ENCODE assay signal across 8 cellular contexts in the genomic region with DNA sequence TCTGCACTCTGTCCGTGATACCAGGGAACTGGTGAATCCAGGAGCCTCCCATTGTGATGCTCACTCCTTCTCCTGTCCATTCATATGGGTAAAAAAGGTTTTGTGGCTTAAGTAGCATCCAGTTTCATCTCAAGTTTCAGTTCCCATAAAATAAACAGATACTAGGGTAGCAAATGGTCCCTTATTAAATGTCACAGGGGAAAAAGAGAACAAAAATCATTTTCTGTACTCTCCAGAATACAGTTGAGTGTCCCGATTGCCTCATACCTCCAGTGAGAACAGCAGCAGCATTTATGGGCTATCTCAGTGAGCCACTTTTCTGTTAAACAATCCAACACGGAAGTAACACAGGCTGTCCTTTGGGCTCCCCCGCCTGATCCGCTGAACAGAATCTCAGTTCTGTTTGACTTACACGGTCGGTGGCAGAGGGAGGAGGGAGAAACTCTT.
DNase-seq lines count a peak whose midpoint lies in the region; ATAC-seq and TF ChIP-seq lines count a peak whose summit lies in the region.

No MANE protein-coding gene starts in this region.

- H3K4me1 Mint-ChIP-seq in CD4-positive, CD25-positive, alpha-beta regulatory T cell, result peaks cover 59 to 98% (median 84%) of the 10 kb centered on the region in 4 donors
- peaks cover 96% of the 10 kb centered on the region for H3K4me1 Mint-ChIP-seq in activated naive CD8-positive, alpha-beta T cell (ENCODE audit: low read depth)
- H3K4me1 Mint-ChIP-seq in natural killer cell treated with Interleukin-12 subunit alpha and Interleukin-12 subunit beta and Interleukin-15 and Interleukin-18, amount 100 ng/mL, for 72 hours (ENCODE audit: low read depth in 2 of 2), result peaks cover 89 to 98% of the 10 kb centered on the region in 2 donors

- no peaks in the 10 kb centered on the region for H3K27me3 ChIP-seq in CD4-positive, CD25-positive, alpha-beta regulatory T cell (ENCODE audit: control insufficient read depth, insufficient read depth, low read length)
- H3K27me3 ChIP-seq in thyroid gland, result no peaks in the 10 kb centered on the region

- H3K36me3 ChIP-seq in CD4-positive, CD25-positive, alpha-beta regulatory T cell (ENCODE audit: control insufficient read depth, insufficient read depth, low read length), result peaks cover 86% of the 10 kb centered on the region
- H3K36me3 ChIP-seq in thyroid gland, result no peaks in the 10 kb centered on the region

- ATAC-seq in CD4-positive, CD25-positive, alpha-beta regulatory T cell (ENCODE audit: low read depth in 2 of 2), result peak; percentile 35 to 56
- peak; percentile 83 for ATAC-seq in GM19395 (IDR thresholded peaks at IDR 0.05; ENCODE audit: unreplicated experiment)
- ATAC-seq in HG03159 (IDR thresholded peaks at IDR 0.05; ENCODE audit: unreplicated experiment), result peak; percentile 88
- peak; percentile 43 to 62 for ATAC-seq in natural killer cell treated with Interleukin-12 subunit alpha and Interleukin-12 subunit beta and Interleukin-15 and Interleukin-18, amount 100 ng/mL, for 72 hours

- H3K4me1 ChIP-seq in CD4-positive, CD25-positive, alpha-beta regulatory T cell (ENCODE audit: control insufficient read depth, insufficient read depth, low read length, poor library complexity, severe bottlenecking), result peaks cover 89% of the 10 kb centered on the region
- H3K4me1 ChIP-seq in thyroid gland, result no peaks in the 10 kb centered on the region

- H3K4me3 ChIP-seq in CD4-positive, CD25-positive, alpha-beta regulatory T cell (ENCODE audit: low read depth, low read length), result peak overlapping the region; percentile 26
- H3K4me3 ChIP-seq in thyroid gland (replicated peaks in 1 of 3), result no peak overlapping the region

- no peak for TF ChIP-seq POLR2A in thyroid gland (IDR thresholded peaks at IDR 0.05)

- intact Hi-C loops in thyroid gland (cut with DNase I), result no loop called here

- peak overlapping the region in 3 of 4 donors; percentile 27 to 72 (median 29) for H3K4me3 Mint-ChIP-seq in CD4-positive, CD25-positive, alpha-beta regulatory T cell
- H3K4me3 Mint-ChIP-seq in activated naive CD8-positive, alpha-beta T cell, result peak overlapping the region; percentile 49
- peak overlapping the region; percentile 74 for H3K4me3 Mint-ChIP-seq in natural killer cell treated with Interleukin-12 subunit alpha and Interleukin-12 subunit beta and Interleukin-15 and Interleukin-18, amount 100 ng/mL, for 72 hours

- H3K9me3 ChIP-seq in CD4-positive, CD25-positive, alpha-beta regulatory T cell (ENCODE audit: control insufficient read depth in 2 of 2, low read length in 2 of 2), result no peaks in the 10 kb centered on the region
- H3K9me3 ChIP-seq in thyroid gland, result no peaks in the 10 kb centered on the region

- peak overlapping the region; percentile 55 for H3K27ac ChIP-seq in CD4-positive, CD25-positive, alpha-beta regulatory T cell (ENCODE audit: insufficient read depth, low read length, poor library complexity, severe bottlenecking)
- no peak overlapping the region for H3K27ac ChIP-seq in thyroid gland

- peak overlapping the region; percentile 32 to 93 (median 65) for H3K27ac Mint-ChIP-seq in CD4-positive, CD25-positive, alpha-beta regulatory T cell
- H3K27ac Mint-ChIP-seq in activated naive CD8-positive, alpha-beta T cell, result peak overlapping the region; percentile 97
- H3K27ac Mint-ChIP-seq in natural killer cell treated with Interleukin-12 subunit alpha and Interleukin-12 subunit beta and Interleukin-15 and Interleukin-18, amount 100 ng/mL, for 72 hours, result no peak overlapping the region

- TF ChIP-seq CTCF in thyroid gland (IDR thresholded peaks at IDR 0.05), result no peak

- peaks cover 0 to 7% (median 2%) of the 10 kb centered on the region in 7 donors for H3K9me3 Mint-ChIP-seq in CD4-positive, CD25-positive, alpha-beta regulatory T cell
- peaks cover 9% of the 10 kb centered on the region for H3K9me3 Mint-ChIP-seq in activated naive CD8-positive, alpha-beta T cell (ENCODE audit: low read depth)
- no peaks in the 10 kb centered on the region for H3K9me3 Mint-ChIP-seq in natural killer cell treated with Interleukin-12 subunit alpha and Interleukin-12 subunit beta and Interleukin-15 and Interleukin-18, amount 100 ng/mL, for 72 hours

- no peaks in the 10 kb centered on the region for H3K27me3 Mint-ChIP-seq in CD4-positive, CD25-positive, alpha-beta regulatory T cell
- H3K27me3 Mint-ChIP-seq in activated naive CD8-positive, alpha-beta T cell, result no peaks in the 10 kb centered on the region
- H3K27me3 Mint-ChIP-seq in natural killer cell treated with Interleukin-12 subunit alpha and Interleukin-12 subunit beta and Interleukin-15 and Interleukin-18, amount 100 ng/mL, for 72 hours, result no peaks in the 10 kb centered on the region

- H3K36me3 Mint-ChIP-seq in CD4-positive, CD25-positive, alpha-beta regulatory T cell, result peaks cover 63% of the 10 kb centered on the region
- peaks cover 40% of the 10 kb centered on the region for H3K36me3 Mint-ChIP-seq in activated naive CD8-positive, alpha-beta T cell
- H3K36me3 Mint-ChIP-seq in natural killer cell treated with Interleukin-12 subunit alpha and Interleukin-12 subunit beta and Interleukin-15 and Interleukin-18, amount 100 ng/mL, for 72 hours, result peaks cover 70% of the 10 kb centered on the region

- DNase-seq in CD4-positive, CD25-positive, alpha-beta regulatory T cell, result no peak
- no peak for DNase-seq in natural killer cell treated with Interleukin-12 subunit alpha and Interleukin-12 subunit beta and Interleukin-15 and Interleukin-18, amount 100 ng/mL, for 72 hours (ENCODE audit: low spot score)
- DNase-seq in NCI-H1105 (lab: John Stamatoyannopoulos, UW), result no peak
- DNase-seq in thyroid gland, result no peak
- no peak for DNase-seq in COLO668 (lab: John Stamatoyannopoulos, UW; ENCODE audit: unreplicated experiment)

- WGBS in thyroid gland, 2 donors, result 70 to 72% methylated on average over 7 of the region's 7 CpGs

Comparison
In these comparisons a context has a peak if more than half of its experiments do, and no peak if none do; other contexts are left out.
1. H3K27ac Mint-ChIP-seq: peak in CD4-positive, CD25-positive, alpha-beta regulatory T cell (3 of 3) and activated naive CD8-positive, alpha-beta T cell (single experiment); none in natural killer cell treated with Interleukin-12 subunit alpha and Interleukin-12 subunit beta and Interleukin-15 and Interleukin-18, amount 100 ng/mL, for 72 hours (0 of 2).
2. Peak in every context shown above with its lines, with median percentiles within 50 percentile points of each other: ATAC-seq and H3K4me3 Mint-ChIP-seq.